Comparison of ENCODE assay signal across 8 cellular contexts in the genomic region with DNA sequence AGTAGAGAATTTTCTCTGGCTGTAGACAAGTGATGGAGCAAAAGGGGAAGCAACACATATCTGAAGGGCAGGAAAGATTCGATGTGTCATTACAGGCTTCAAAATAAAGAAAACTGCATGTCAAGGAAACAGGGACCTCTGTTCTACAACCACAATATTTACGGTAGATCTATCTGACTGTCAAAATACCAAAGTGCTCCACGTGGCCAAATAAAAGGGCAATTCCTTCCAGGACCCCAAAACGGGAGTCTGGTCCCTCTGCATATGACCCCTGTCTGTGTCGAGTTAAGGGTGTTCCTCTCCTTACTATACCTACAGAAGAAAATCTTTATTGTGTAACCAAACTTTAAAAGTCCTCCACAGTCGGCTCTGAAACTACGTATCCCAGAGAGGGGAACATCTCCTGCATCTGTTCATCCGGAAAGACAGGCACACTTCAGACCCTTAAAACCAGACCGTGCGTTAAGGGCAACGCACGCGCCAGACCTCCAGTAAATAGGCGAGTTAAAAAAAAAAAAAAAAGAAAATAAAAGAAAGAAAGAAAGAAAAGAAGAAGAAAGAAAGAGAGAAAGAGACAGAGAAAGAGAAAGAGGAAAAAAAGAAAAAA. TPM values are rescaled to one million over a fixed set of nuclear protein-coding genes. Genes with fewer than 3 reads are reported as not detected.
DNase-seq lines count a peak whose midpoint lies in the region; ATAC-seq, FAIRE-seq and TF ChIP-seq lines count a peak whose summit lies in the region.

No MANE protein-coding gene starts in this region.

- 0 out of 2 replicates have a peak, but pooled peaks cover 5% of the 10 kb centered on the region for H4K20me1 ChIP-seq in K562 (replicated peaks; ENCODE audit: control insufficient read depth, insufficient read depth, low read length)

- H3K27ac ChIP-seq in K562 (ENCODE audit: extremely low read depth, low read depth, low read length) = peak overlapping the region; percentile 99
- H3K27ac ChIP-seq in mesodermal cell (ENCODE audit: low read depth, low read length, severe bottlenecking) = peak overlapping the region; percentile 75

- POLR2A ChIA-PET in K562 (lab: Yijun Ruan, JAX) = interaction anchor here (0.5 to 1.4 kb wide), 4 partner anchors 9 to 1313 kb away, joined by 3 read pairs; no protein-coding TSS in a partner anchor

- 1% methylated on average over 14 of the region's 14 CpGs for WGBS in K562 (ENCODE audit: insufficient coverage, low coverage, missing lambda C conversion rate)
- 0 to 12% methylated on average over 4 to 5 of the region's 14 CpGs for WGBS in mesodermal cell (ENCODE audit: insufficient coverage in 2 of 2), 2 experiments

- H3K79me2 ChIP-seq in K562 (ENCODE audit: control insufficient read depth, insufficient read depth, low read length) = peaks cover 60% of the 10 kb centered on the region

- H3K27me3 ChIP-seq in MG63 (no peaks in the 10 kb centered on the region), K562 (ENCODE audit: control insufficient read depth in 2 of 2, insufficient read depth in 2 of 2, low read length in 2 of 2) (no peaks in the 10 kb centered on the region)

- DNase-seq in Caki2 (ENCODE audit: low read depth) (peak; percentile 6), MG63 (no peak), K562 (ENCODE audit: extremely low read depth in 1 of 4, low spot score in 3 of 4) (peak in 3 of 4 experiments; percentile 20 to 35 (median 20)), 8988T (no peak), NCI-H510A treated with DMSO at 0.1 percent for 48 hours (lab: John Stamatoyannopoulos, UW) (no peak), NCI-H1694 treated with DMSO at 0.1 percent for 48 hours (lab: John Stamatoyannopoulos, UW) (no peak), GM10266 (ENCODE audit: extremely low spot score) (no peak)

- H3K4me1 ChIP-seq in K562 (replicated peaks in 1 of 2; ENCODE audit: control insufficient read depth in 2 of 2, insufficient read depth in 2 of 2, low read length in 2 of 2) = peaks cover 15 to 17% of the 10 kb centered on the region in 2 experiments
- H3K4me1 ChIP-seq in mesodermal cell (ENCODE audit: control insufficient read depth, insufficient read depth, low read length, poor library complexity, severe bottlenecking) = peaks cover 5% of the 10 kb centered on the region

- in situ Hi-C loops in Caki2 (cut with HindIII; ENCODE audit: low pct_unique_long_range_greater_than_20kb, low sequenced_read_pairs) = no loop called here
- in situ Hi-C loops in K562 (cut with MboI) = no loop called here

- no peak for FAIRE-seq in K562 (lab: Jason Lieb, UNC)

- H3K9me3 ChIP-seq in MG63 (no peaks in the 10 kb centered on the region), K562 (replicated peaks; ENCODE audit: control insufficient read depth, insufficient read depth, low read depth, low read length) (peaks cover 6% of the 10 kb centered on the region), mesodermal cell (ENCODE audit: control insufficient read depth, low read length) (no peaks in the 10 kb centered on the region)

- H3K9me1 ChIP-seq in K562 (ENCODE audit: control insufficient read depth, insufficient read depth, low read length) = no peaks in the 10 kb centered on the region

- peak; percentile 31 for ATAC-seq in K562

- H3K9ac ChIP-seq in K562 (ENCODE audit: insufficient read depth in 1 of 2, low read depth in 2 of 2, low read length in 2 of 2) = peak overlapping the region; percentile 95

- peak overlapping the region; percentile 97 for H3K4me2 ChIP-seq in K562 (ENCODE audit: insufficient read depth, low read length)

- no peak overlapping the region for H2AFZ ChIP-seq in K562 (ENCODE audit: low read depth, low read length)

- intact Hi-C loops in K562 (cut with micrococcal nuclease) = loop anchor here (2.0 kb wide), 1 partner anchor 184 kb away; the partner anchor contains the start of genes AAMDC and RSF1

- TF ChIP-seq CTCF in K562 (IDR thresholded peaks at IDR 0.05 in 2 of 3, conservative IDR thresholded peaks at IDR 0.05 in 1 of 3; ENCODE audit: insufficient read depth in 2 of 3, low read depth in 1 of 3, low read length in 3 of 3) = no peak
- no peak for TF ChIP-seq CTCF in GM10266 (IDR thresholded peaks at IDR 0.05; ENCODE audit: control insufficient read depth, insufficient read depth, low read depth, missing control alignments)

- no peak for TF ChIP-seq EP300 in K562 (IDR thresholded peaks at IDR 0.05; ENCODE audit: low read length)

- CTCF ChIA-PET in K562 (lab: Yijun Ruan, JAX; ENCODE audit: low intra/inter-chr PET ratio) = no interaction called here

- TSS peak; percentile 70 for BruUV-seq in K562 (replicated peaks; lab: Mats Ljungman, UMichigan)

- H3K4me3 ChIP-seq in MG63 (peak overlapping the region; percentile 93), K562 (peak overlapping the region; percentile 87), mesodermal cell (ENCODE audit: extremely low read depth, insufficient read depth, low read length, poor library complexity, severe bottlenecking) (peak overlapping the region; percentile 93)

- peaks cover 18% of the 10 kb centered on the region for H3K36me3 ChIP-seq in MG63
- H3K36me3 ChIP-seq in K562 (ENCODE audit: control insufficient read depth, insufficient read depth, low read length) = peaks cover 37% of the 10 kb centered on the region
- peaks cover 23% of the 10 kb centered on the region for H3K36me3 ChIP-seq in mesodermal cell (ENCODE audit: control insufficient read depth, insufficient read depth, low read length)

- no peak for TF ChIP-seq RAD21 in K562 (CRISPR knock-in tag; conservative IDR thresholded peaks at IDR 0.05 in 1 of 2, IDR thresholded peaks at IDR 0.05 in 1 of 2)

- no peak for TF ChIP-seq POLR2A in K562 (conservative IDR thresholded peaks at IDR 0.05)

TF ChIP-seq in K562, 482 proteins besides CTCF, POLR2A, EP300 and RAD21 (continues in another document):
- TF ChIP-seq ZNF830 (CRISPR knock-in tag; IDR thresholded peaks at IDR 0.05) = no peak
- peak; percentile 12; the same call in 1 of the 2 replicates for TF ChIP-seq MTA2 (IDR thresholded peaks at IDR 0.05; ENCODE audit: low read depth)
- no peak for TF ChIP-seq NR4A1 (CRISPR knock-in tag; IDR thresholded peaks at IDR 0.05)
- no peak for TF ChIP-seq NR4A1 (tag; IDR thresholded peaks at IDR 0.05)
- TF ChIP-seq CHD1 (IDR thresholded peaks at IDR 0.05; ENCODE audit: low read length) = no peak
- no peak for TF ChIP-seq MAFF (IDR thresholded peaks at IDR 0.05; ENCODE audit: low read length)
- TF ChIP-seq YY1 (IDR thresholded peaks at IDR 0.05; ENCODE audit: borderline replicate concordance in 1 of 3, control insufficient read depth in 1 of 3, extremely low read depth in 1 of 3, insufficient read depth in 3 of 3, insufficient read length in 1 of 3, insufficient replicate concordance in 2 of 3, low read depth in 1 of 3, low read length in 2 of 3) = no peak
- peak in 1 of 2 experiments; percentile 88; a peak in 1 of 4 replicates for TF ChIP-seq SIN3A (IDR thresholded peaks at IDR 0.05; ENCODE audit: borderline replicate concordance in 2 of 2, control insufficient read depth in 1 of 2, low read depth in 2 of 2, low read length in 2 of 2)

RNA-seq across cellular contexts. Expression of gene CLNS1A, which starts 0.8 kb away (rescaled TPM):
- 83.3 and 204 TPM in 2 replicates for total RNA-seq in Caki2 (2014; rRNA removed; shearing (Covaris generic); ENCODE audit: low replicate concordance)
- 365 and 379 TPM in 2 replicates for total RNA-seq in MG63 (2014; rRNA removed; shearing (Covaris generic); ENCODE audit: low replicate concordance)
- total RNA-seq in K562 (2011; cell fraction: chromatin; rRNA removed; ENCODE audit: low replicate concordance) = 163 and 326 TPM in 2 replicates
- total RNA-seq in K562 (2011; cell fraction: nucleolus; rRNA removed) = 82.2 and 103 TPM in 2 replicates
- 168 and 230 TPM in 2 replicates for total RNA-seq in K562 (2011; cell fraction: nucleoplasm; rRNA removed)
- total RNA-seq in K562 (2014; rRNA removed) (307 and 311 TPM in 2 replicates), K562 (2014; rRNA removed; fragmentation: Illumina TruSeq; extraction: Trizol) (389 and 460 TPM in 2 replicates), K562 (2015; rRNA removed; fragmentation: Illumina TruSeq; extraction: Trizol) (326 and 345 TPM in 2 replicates), K562 (2021) (225 and 234 TPM in 2 replicates)
- polyA plus RNA-seq in K562 (2011; rRNA removed) (334 and 472 TPM in 2 replicates), K562 (2014; fragmentation: Illumina TruSeq; extraction: Trizol) (420 and 442 TPM in 2 replicates), K562 (2014; fragmentation: Nextera tagmentation; extraction: Ambion mirVana) (100 to 1,000 TPM; 146 to 164 TPM), K562 (2014; rRNA removed) (397 and 427 TPM in 2 replicates)
- polyA plus RNA-seq in K562 (2011; cell fraction: cytosol; rRNA removed) = 164 and 253 TPM in 2 replicates
- polyA plus RNA-seq in K562 (2011; cell fraction: nucleus; rRNA removed) = 104 and 127 TPM in 2 replicates
- polyA plus RNA-seq in K562 (2012) = 249 and 267 TPM in 2 replicates
- 511 and 540 TPM in 2 replicates for polyA minus RNA-seq in K562 (2011; rRNA and poly(A)+ RNA removed)
- polyA minus RNA-seq in K562 (2011; cell fraction: cytosol; rRNA and poly(A)+ RNA removed) = 125 and 149 TPM in 2 replicates
- 58.6 and 91.7 TPM in 2 replicates for polyA minus RNA-seq in K562 (2011; cell fraction: nucleus; rRNA and poly(A)+ RNA removed)
- polyA plus RNA-seq in mesodermal cell (2013, experiment 1 of 2) = 141 TPM
- 158 TPM for polyA plus RNA-seq in mesodermal cell (2013, experiment 2 of 2)

RNA-seq across cellular contexts. Expression of gene AQP11, which starts 47.1 kb away (rescaled TPM):
- total RNA-seq in Caki2 (2014; rRNA removed; shearing (Covaris generic); ENCODE audit: low replicate concordance) = 0.35 and 6.3 TPM in 2 replicates
- total RNA-seq in MG63 (2014; rRNA removed; shearing (Covaris generic); ENCODE audit: low replicate concordance) = not detected in 2 replicates
- total RNA-seq in K562 (2011; cell fraction: chromatin; rRNA removed; ENCODE audit: low replicate concordance) = 1.1 and 2.0 TPM in 2 replicates
- total RNA-seq in K562 (2011; cell fraction: nucleolus; rRNA removed) = 2.0 and 2.1 TPM in 2 replicates
- total RNA-seq in K562 (2011; cell fraction: nucleoplasm; rRNA removed) = 1.1 and 1.5 TPM in 2 replicates
- total RNA-seq in K562 (2014; rRNA removed) (0.36 and 0.45 TPM in 2 replicates), K562 (2014; rRNA removed; fragmentation: Illumina TruSeq; extraction: Trizol) (0.11 and 0.16 TPM in 2 replicates), K562 (2015; rRNA removed; fragmentation: Illumina TruSeq; extraction: Trizol) (0.25 and 0.34 TPM in 2 replicates), K562 (2021) (0.35 and 0.58 TPM in 2 replicates)
- polyA plus RNA-seq in K562 (2011; rRNA removed) (0.39 and 0.54 TPM in 2 replicates), K562 (2014; fragmentation: Illumina TruSeq; extraction: Trizol) (0.09 and 0.18 TPM in 2 replicates), K562 (2014; fragmentation: Nextera tagmentation; extraction: Ambion mirVana) (1 to 10 TPM in 1 of 2 experiments, under 1 TPM in 1; 0.42 to 1.0 TPM), K562 (2014; rRNA removed) (0.37 and 0.51 TPM in 2 replicates)
- polyA plus RNA-seq in K562 (2011; cell fraction: cytosol; rRNA removed) = 0.47 and 1.1 TPM in 2 replicates
- polyA plus RNA-seq in K562 (2011; cell fraction: nucleus; rRNA removed) = 3.5 and 6.4 TPM in 2 replicates
- polyA plus RNA-seq in K562 (2012) = 0.83 and 1.5 TPM in 2 replicates
- polyA minus RNA-seq in K562 (2011; rRNA and poly(A)+ RNA removed) = 0.18 and 0.39 TPM in 2 replicates
- 0.82 TPM in 1 of 2 replicates, not detected in the other for polyA minus RNA-seq in K562 (2011; cell fraction: cytosol; rRNA and poly(A)+ RNA removed)
- polyA minus RNA-seq in K562 (2011; cell fraction: nucleus; rRNA and poly(A)+ RNA removed) = 0.67 and 1.00 TPM in 2 replicates
- polyA plus RNA-seq in mesodermal cell (2013, experiment 1 of 2) = 0.37 TPM
- 0.25 TPM for polyA plus RNA-seq in mesodermal cell (2013, experiment 2 of 2)

Comparison
In these comparisons a context has a peak if more than half of its experiments do, and no peak if none do; other contexts are left out.
1. DNase-seq: peak in Caki2 (single experiment) and K562 (3 of 4); none in MG63 (single experiment), 8988T (single experiment), NCI-H510A treated with DMSO at 0.1 percent for 48 hours (single experiment), NCI-H1694 treated with DMSO at 0.1 percent for 48 hours (single experiment) and GM10266 (single experiment).
2. Peak in every context shown above with its lines, with median percentiles within 50 percentile points of each other: H3K4me3 ChIP-seq.